In genomic region chr22:19789406-19789805, GRCh38 we compare ENCODE assay signal across 1 cellular context.
TF ChIP-seq lines count a peak whose summit lies in the region.

No MANE protein-coding gene starts in this region.

TF ChIP-seq in HepG2, 621 proteins besides CTCF, POLR2A, EP300 and RAD21:
- TF ChIP-seq SYNCRIP (IDR thresholded peaks at IDR 0.05; ENCODE audit: insufficient read depth, low read depth, low read length) = no peak
